1 cellular context compared by ENCODE assay signal in the genomic region with DNA sequence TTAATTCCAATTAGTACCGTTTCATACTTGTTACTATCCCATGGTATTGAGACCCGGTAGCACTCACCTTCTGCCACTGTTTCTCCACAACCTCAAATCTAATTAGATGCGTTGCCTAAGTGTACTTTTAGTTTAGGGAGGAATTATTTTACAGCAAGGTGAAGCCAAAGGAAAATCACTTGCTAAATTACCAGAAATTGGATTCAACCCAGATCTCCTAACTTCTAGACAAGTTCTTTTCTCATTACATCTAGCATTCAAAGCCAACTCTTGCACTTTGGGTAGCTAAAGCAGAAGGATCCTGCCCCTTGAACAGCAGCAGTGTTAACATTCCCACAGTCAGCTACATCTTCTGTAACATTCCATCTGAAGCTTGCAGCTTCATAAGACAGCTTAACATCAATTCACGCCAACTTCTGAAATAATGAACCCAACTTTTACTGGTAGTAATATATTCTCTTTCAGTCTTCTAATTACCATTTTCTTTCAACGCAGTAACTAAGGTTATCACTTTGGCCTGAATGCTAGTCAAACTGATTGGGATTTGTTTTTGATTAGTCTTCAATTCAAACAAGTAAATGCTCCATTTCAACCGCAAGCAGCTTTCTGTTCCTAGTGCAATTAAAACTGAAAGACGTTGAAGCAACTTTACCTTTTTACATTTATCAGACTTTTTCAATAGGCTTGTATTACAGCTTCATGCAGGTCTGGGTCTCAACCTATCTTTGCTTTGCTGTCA.
TF ChIP-seq lines count a peak whose summit lies in the region.

No MANE protein-coding gene starts in this region.

TF ChIP-seq in HEK293, 187 proteins besides CTCF, POLR2A, EP300 and RAD21 (continued from another document):
- TF ChIP-seq ZNF621 (tag by site-specific recombination; IDR thresholded peaks at IDR 0.05) = no peak
